ENCODE assay signal across 1 cellular context in the genomic region with DNA sequence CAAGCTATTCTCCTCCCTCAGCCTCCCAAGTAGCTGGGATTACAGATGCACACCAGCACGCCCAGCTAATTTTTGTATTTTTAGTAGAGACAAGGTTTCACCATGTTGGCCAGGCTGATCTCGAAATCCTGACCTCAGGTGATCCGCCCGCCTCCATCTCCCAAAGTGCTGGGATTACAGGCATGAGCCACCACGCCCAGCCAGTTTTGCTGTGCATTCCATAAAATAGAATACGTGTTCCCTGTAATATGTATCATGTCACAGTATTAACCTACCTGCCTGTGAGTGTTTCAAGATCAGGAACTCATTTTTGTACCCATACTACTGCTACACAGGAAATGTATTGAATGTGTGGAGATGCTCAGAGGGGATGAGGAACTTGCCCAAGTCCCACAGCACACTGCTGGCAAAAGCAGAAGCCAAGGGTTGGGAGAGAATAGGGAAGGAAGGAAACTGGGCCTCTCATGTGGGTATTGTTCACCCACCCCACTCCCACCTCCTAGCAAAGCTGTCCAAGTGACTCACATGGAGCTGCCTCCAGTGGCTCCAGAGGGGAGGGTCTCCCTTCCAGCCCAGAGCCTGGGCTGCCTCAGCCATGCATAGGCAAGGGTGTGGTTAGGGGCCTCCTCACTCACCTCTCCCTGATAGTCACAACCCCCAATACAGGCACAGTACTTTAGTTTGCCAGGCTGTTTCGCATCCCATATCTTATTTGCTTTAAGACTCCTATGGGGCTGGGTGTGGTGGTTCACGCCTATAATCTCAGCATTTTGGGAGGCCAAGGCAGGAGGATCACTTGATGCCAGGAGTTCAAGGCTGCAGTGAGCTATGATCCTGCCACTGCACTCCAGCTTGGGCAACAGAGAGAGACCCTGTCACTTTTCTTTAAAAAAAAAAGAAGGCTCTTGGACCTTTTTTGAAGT.
TF ChIP-seq lines count a peak whose summit lies in the region.

No MANE protein-coding gene starts in this region.

TF ChIP-seq in K562, 482 proteins besides CTCF, POLR2A, EP300 and RAD21:
- TF ChIP-seq ILF3 (IDR thresholded peaks at IDR 0.05; ENCODE audit: borderline replicate concordance) = no peak
- no peak for TF ChIP-seq ZNF24 (IDR thresholded peaks at IDR 0.05)
- 0 out of 2 replicates have a peak, but pooled peaks have one; percentile 3 for TF ChIP-seq RBFOX2 (IDR thresholded peaks at IDR 0.05; ENCODE audit: low read depth, low read length)
- TF ChIP-seq GTF2E2 (tag; IDR thresholded peaks at IDR 0.05) = no peak
